Comparison of ENCODE assay signal across 8 cellular contexts in genomic region chr7:149261829-149262617, GRCh38. TPM values are rescaled to one million over a fixed set of nuclear protein-coding genes. Genes with fewer than 3 reads are reported as not detected.
A peak's percentile ranks its signal among the peaks of the same experiment; 100 is the strongest.
DNase-seq lines count a peak whose midpoint lies in the region; ATAC-seq, FAIRE-seq and TF ChIP-seq lines count a peak whose summit lies in the region.

Gene ZNF783, plus strand, starts transcription at chr7:149262196. Its CDS starts 138 bp downstream, at chr7:149262334.

- peak within 1 kb of the TSS; percentile 86 for H3K9ac ChIP-seq in HepG2 (ENCODE audit: insufficient read depth, low read depth, low read length)

- TF ChIP-seq EP300 in HepG2 (IDR thresholded peaks at IDR 0.05; ENCODE audit: low read depth in 2 of 2, low read length in 2 of 2) (no peak), HepG2 (CRISPR knock-in tag; IDR thresholded peaks at IDR 0.05; ENCODE audit: borderline replicate concordance) (no peak)

- peak within 1 kb of the TSS; percentile 96 for H3K4me2 ChIP-seq in HepG2 (ENCODE audit: low read depth, low read length)

- H2AFZ ChIP-seq in HepG2 (ENCODE audit: low read length), result no peak within 1 kb of the TSS

- CTCF ChIA-PET in HepG2 (lab: Yijun Ruan, JAX; ENCODE audit: low intra/inter-chr PET ratio, low total read pairs), result interaction anchor here (0.7 to 1.9 kb wide), 2 partner anchors 24 to 160 kb away, joined by 3 to 8 read pairs; no protein-coding TSS in a partner anchor

- no peaks in the 10 kb centered on the region for H3K27me3 Mint-ChIP-seq in activated CD4-positive, alpha-beta T cell treated with anti-CD3 and anti-CD28 coated beads, Interleukin-2, amount 10 ng/mL, durations not matched to agents 24 days and 14 days

- H3K4me3 Mint-ChIP-seq in activated CD4-positive, alpha-beta T cell treated with anti-CD3 and anti-CD28 coated beads, Interleukin-2, amount 10 ng/mL, durations not matched to agents 24 days and 14 days, result peak within 1 kb of the TSS; percentile 85

- H3K27me3 ChIP-seq in BE2C (no peaks in the 10 kb centered on the region; the same call in 1 of the 2 replicates), HepG2 (ENCODE audit: control insufficient read depth in 1 of 2, insufficient read depth in 2 of 2, low read length in 2 of 2) (no peaks in the 10 kb centered on the region)

- peak; percentile 41 to 53; a peak in 3 of 4 replicates for TF ChIP-seq POLR2A in HepG2 (IDR thresholded peaks at IDR 0.05; ENCODE audit: insufficient read depth in 1 of 2, low read depth in 2 of 2, low read length in 2 of 2)

- POLR2A ChIA-PET in HepG2 (lab: Yijun Ruan, JAX), result interaction anchor here (0.9 to 1.8 kb wide), 8 partner anchors 11 to 362 kb away, joined by 3 to 16 read pairs (median 4); partner anchors contain the start of genes ZNF282, ZNF398 and ZNF777

- TSS peak; percentile 49 for BruUV-seq in HepG2 (replicated peaks; lab: Mats Ljungman, UMichigan)

- H4K20me1 ChIP-seq in HepG2 (ENCODE audit: insufficient read depth, low read length), result no peaks in the 10 kb centered on the region

- intact Hi-C loops in activated CD4-positive, alpha-beta T cell treated with anti-CD3 and anti-CD28 coated beads, Interleukin-2, amount 10 ng/mL, durations not matched to agents 24 days and 14 days (cut with micrococcal nuclease), result loop anchor here (1.0 to 10.0 kb wide), 7 partner anchors 13 to 235 kb away; partner anchors contain the start of genes PDIA4, ZNF425 and ZNF777
- intact Hi-C loops in HepG2 (cut with micrococcal nuclease; ENCODE audit: unreplicated experiment), result no loop called here

- DNase-seq in BE2C (peak; percentile 86), NCI-H510A (lab: John Stamatoyannopoulos, UW) (peak; percentile 55), dedifferentiated amniotic fluid mesenchymal stem cell (ENCODE audit: extremely low spot score) (peak; percentile 82), HepG2 (ENCODE audit: low spot score) (peak; percentile 70)
- DNase-seq in activated CD4-positive, alpha-beta T cell treated with anti-CD3 and anti-CD28 coated beads, Interleukin-2, amount 10 ng/mL, durations not matched to agents 24 days and 14 days, result peak; percentile 96
- peak; percentile 75 to 83 for DNase-seq in stimulated activated CD4-positive, alpha-beta T cell treated with anti-CD3 and anti-CD28 coated beads, Interleukin-2, amount 100 ng/mL, for 48 hours

- WGBS in HepG2 (ENCODE audit: low lambda C conversion rate), result under 1% methylated on average over 14 of the region's 115 CpGs

- H3K27ac Mint-ChIP-seq in activated CD4-positive, alpha-beta T cell treated with anti-CD3 and anti-CD28 coated beads, Interleukin-2, amount 10 ng/mL, durations not matched to agents 24 days and 14 days, result peak within 1 kb of the TSS; percentile 97

- FAIRE-seq in HepG2 (lab: Jason Lieb, UNC), result no peak

- H3K9me3 Mint-ChIP-seq in activated CD4-positive, alpha-beta T cell treated with anti-CD3 and anti-CD28 coated beads, Interleukin-2, amount 10 ng/mL, durations not matched to agents 24 days and 14 days, result no peaks in the 10 kb centered on the region

- H3K36me3 Mint-ChIP-seq in activated CD4-positive, alpha-beta T cell treated with anti-CD3 and anti-CD28 coated beads, Interleukin-2, amount 10 ng/mL, durations not matched to agents 24 days and 14 days (ENCODE audit: low read depth), result peaks cover 28% of the 10 kb centered on the region

- TF ChIP-seq CTCF in BE2C (IDR thresholded peaks at IDR 0.05; ENCODE audit: low read depth, low read length) (peak; percentile 44), HepG2 (CRISPR knock-in tag; IDR thresholded peaks at IDR 0.05) (peak; percentile 75)

- ATAC-seq in GM19035 (IDR thresholded peaks at IDR 0.05; ENCODE audit: unreplicated experiment) (peak; percentile 83), HG03342 (IDR thresholded peaks at IDR 0.05; ENCODE audit: unreplicated experiment) (peak; percentile 83), HepG2 (peak; percentile 95)

- H3K9me3 ChIP-seq in BE2C, result peaks cover 2% of the 10 kb centered on the region; the same call in 1 of the 2 replicates
- no peaks in the 10 kb centered on the region for H3K9me3 ChIP-seq in HepG2 (ENCODE audit: low read length)

- peak within 1 kb of the TSS; percentile 48 for H3K27ac ChIP-seq in HepG2 (ENCODE audit: extremely low read length, insufficient read depth, low read length)

- peaks cover 1% of the 10 kb centered on the region for H3K36me3 ChIP-seq in BE2C
- H3K36me3 ChIP-seq in HepG2 (replicated peaks in 1 of 2; ENCODE audit: control insufficient read depth in 1 of 2, insufficient read depth in 2 of 2, low read length in 2 of 2), result peaks cover 4 to 5% of the 10 kb centered on the region in 2 experiments; a peak in 3 of 5 replicates

- no peaks in the 10 kb centered on the region for H3K79me2 ChIP-seq in HepG2 (ENCODE audit: insufficient read depth, low read length)

- H3K4me3 ChIP-seq in BE2C (ENCODE audit: low read depth, low read length) (peak within 1 kb of the TSS; percentile 56), HepG2 (replicated peaks in 1 of 3; ENCODE audit: insufficient read depth in 1 of 3, low read depth in 2 of 3, low read length in 3 of 3) (peak within 1 kb of the TSS; percentile 58 to 73 (median 69); a peak in 5 of 6 replicates)

- TF ChIP-seq RAD21 in HepG2 (CRISPR knock-in tag; IDR thresholded peaks at IDR 0.05), result peak; percentile 88

- in situ Hi-C loops in HepG2 (cut with HindIII; ENCODE audit: extremely low pct_ligation_motif_present, low pct_unique_long_range_greater_than_20kb), result no loop called here

- H3K4me1 ChIP-seq in BE2C (no peaks in the 10 kb centered on the region), HepG2 (ENCODE audit: insufficient read depth, low read length) (peaks cover 17% of the 10 kb centered on the region)

- peaks cover 22% of the 10 kb centered on the region for H3K4me1 Mint-ChIP-seq in activated CD4-positive, alpha-beta T cell treated with anti-CD3 and anti-CD28 coated beads, Interleukin-2, amount 10 ng/mL, durations not matched to agents 24 days and 14 days

TF ChIP-seq in HepG2, 621 proteins besides CTCF, POLR2A, EP300 and RAD21 (continues in another document):
- TF ChIP-seq, protein P1, sequence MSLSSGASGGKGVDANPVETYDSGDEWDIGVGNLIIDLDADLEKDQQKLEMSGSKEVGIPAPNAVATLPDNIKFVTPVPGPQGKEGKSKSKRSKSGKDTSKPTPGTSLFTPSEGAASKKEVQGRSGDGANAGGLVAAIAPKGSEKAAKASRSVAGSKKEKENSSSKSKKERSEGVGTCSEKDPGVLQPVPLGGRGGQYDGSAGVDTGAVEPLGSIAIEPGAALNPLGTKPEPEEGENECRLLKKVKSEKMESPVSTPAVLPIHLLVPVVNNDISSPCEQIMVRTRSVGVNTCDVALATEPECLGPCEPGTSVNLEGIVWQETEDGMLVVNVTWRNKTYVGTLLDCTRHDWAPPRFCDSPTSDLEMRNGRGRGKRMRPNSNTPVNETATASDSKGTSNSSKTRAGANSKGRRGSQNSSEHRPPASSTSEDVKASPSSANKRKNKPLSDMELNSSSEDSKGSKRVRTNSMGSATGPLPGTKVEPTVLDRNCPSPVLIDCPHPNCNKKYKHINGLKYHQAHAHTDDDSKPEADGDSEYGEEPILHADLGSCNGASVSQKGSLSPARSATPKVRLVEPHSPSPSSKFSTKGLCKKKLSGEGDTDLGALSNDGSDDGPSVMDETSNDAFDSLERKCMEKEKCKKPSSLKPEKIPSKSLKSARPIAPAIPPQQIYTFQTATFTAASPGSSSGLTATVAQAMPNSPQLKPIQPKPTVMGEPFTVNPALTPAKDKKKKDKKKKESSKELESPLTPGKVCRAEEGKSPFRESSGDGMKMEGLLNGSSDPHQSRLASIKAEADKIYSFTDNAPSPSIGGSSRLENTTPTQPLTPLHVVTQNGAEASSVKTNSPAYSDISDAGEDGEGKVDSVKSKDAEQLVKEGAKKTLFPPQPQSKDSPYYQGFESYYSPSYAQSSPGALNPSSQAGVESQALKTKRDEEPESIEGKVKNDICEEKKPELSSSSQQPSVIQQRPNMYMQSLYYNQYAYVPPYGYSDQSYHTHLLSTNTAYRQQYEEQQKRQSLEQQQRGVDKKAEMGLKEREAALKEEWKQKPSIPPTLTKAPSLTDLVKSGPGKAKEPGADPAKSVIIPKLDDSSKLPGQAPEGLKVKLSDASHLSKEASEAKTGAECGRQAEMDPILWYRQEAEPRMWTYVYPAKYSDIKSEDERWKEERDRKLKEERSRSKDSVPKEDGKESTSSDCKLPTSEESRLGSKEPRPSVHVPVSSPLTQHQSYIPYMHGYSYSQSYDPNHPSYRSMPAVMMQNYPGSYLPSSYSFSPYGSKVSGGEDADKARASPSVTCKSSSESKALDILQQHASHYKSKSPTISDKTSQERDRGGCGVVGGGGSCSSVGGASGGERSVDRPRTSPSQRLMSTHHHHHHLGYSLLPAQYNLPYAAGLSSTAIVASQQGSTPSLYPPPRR (CRISPR knock-in tag; IDR thresholded peaks at IDR 0.05; ENCODE audit: borderline replicate concordance), result peak; percentile 68; the same call in 1 of the 2 replicates
- peak; percentile 92 for TF ChIP-seq ZNF441 (CRISPR knock-in tag; IDR thresholded peaks at IDR 0.05; ENCODE audit: borderline replicate concordance)

RNA-seq across cellular contexts. Expression of gene ZNF783, which starts in this region (rescaled TPM):
- polyA plus RNA-seq in BE2C (2012; ENCODE audit: insufficient read depth, insufficient read length, low read depth), result 11.8 TPM
- total RNA-seq in activated CD4-positive, alpha-beta T cell treated with anti-CD3 and anti-CD28 coated beads, Interleukin-2, amount 10 ng/mL, durations not matched to agents 24 days and 14 days, result 27.2 and 27.4 TPM in 2 replicates
- 1.3 and 5.2 TPM in 2 replicates for total RNA-seq in HepG2 (2016; rRNA removed; fragmentation: Illumina TruSeq; extraction: Trizol)
- total RNA-seq in HepG2 (2016; cell fraction: cytosol; rRNA removed; fragmentation: Illumina TruSeq; extraction: Trizol; ENCODE audit: low read depth), result 0.30 and 0.35 TPM in 2 replicates
- total RNA-seq in HepG2 (2016; cell fraction: insoluble cytoplasmic fraction; rRNA removed; fragmentation: Illumina TruSeq; extraction: Trizol), result 1.5 and 5.4 TPM in 2 replicates
- 0.96 and 1.1 TPM in 2 replicates for total RNA-seq in HepG2 (2016; cell fraction: membrane; rRNA removed; fragmentation: Illumina TruSeq; extraction: Trizol)
- total RNA-seq in HepG2 (2016; cell fraction: nucleus; rRNA removed; fragmentation: Illumina TruSeq; extraction: Trizol), result 8.0 TPM in 2 replicates
- 4.1 and 5.9 TPM in 2 replicates for polyA plus RNA-seq in HepG2 (2011; rRNA removed)
- polyA plus RNA-seq in HepG2 (2011; cell fraction: cytosol; rRNA removed), result 2.4 TPM in 2 replicates
- polyA plus RNA-seq in HepG2 (2011; cell fraction: nucleus; rRNA removed), result 44.7 and 47.2 TPM in 2 replicates
- polyA plus RNA-seq in HepG2 (2012), result 2.5 and 3.0 TPM in 2 replicates
- polyA plus RNA-seq in HepG2 (2016; cell fraction: cytosol; fragmentation: Illumina TruSeq; extraction: Trizol; ENCODE audit: low read depth), result 0.17 and 0.22 TPM in 2 replicates
- polyA plus RNA-seq in HepG2 (2016; cell fraction: insoluble cytoplasmic fraction; fragmentation: Illumina TruSeq; extraction: Trizol; ENCODE audit: low read depth), result 1.4 and 2.5 TPM in 2 replicates
- polyA plus RNA-seq in HepG2 (2016; cell fraction: membrane; fragmentation: Illumina TruSeq; extraction: Trizol; ENCODE audit: low read depth), result 0.55 and 0.61 TPM in 2 replicates
- polyA plus RNA-seq in HepG2 (2016; cell fraction: nucleus; fragmentation: Illumina TruSeq; extraction: Trizol; ENCODE audit: insufficient read depth, low read depth), result 19.0 and 21.9 TPM in 2 replicates
- 3.0 and 5.9 TPM in 2 replicates for polyA minus RNA-seq in HepG2 (2011; rRNA and poly(A)+ RNA removed; ENCODE audit: low replicate concordance)
- polyA minus RNA-seq in HepG2 (2011; cell fraction: cytosol; rRNA and poly(A)+ RNA removed), result 0.59 and 1.1 TPM in 2 replicates
- 7.3 and 8.1 TPM in 2 replicates for polyA minus RNA-seq in HepG2 (2011; cell fraction: nucleus; rRNA and poly(A)+ RNA removed)

Comparison
In these comparisons a context has a peak if more than half of its experiments do, and no peak if none do; other contexts are left out.
1. Peak in every context shown above with its lines: DNase-seq, ATAC-seq, H3K4me3 ChIP-seq and H3K27ac ChIP-seq.